Comparison of ENCODE assay signal across 15 cellular contexts in genomic region chr2:151007365-151007764, GRCh38.
DNase-seq lines count a peak whose midpoint lies in the region; ATAC-seq and FAIRE-seq lines count a peak whose summit lies in the region.
"Had no signal": no experiment of that assay in that cellular context is flagged by ENCODE, and none has a peak within 500 bp of the region (broad histone marks: within the 10 kb centered on the region; RNA-seq: fewer than 3 reads in every experiment).

No MANE protein-coding gene starts in this region.

- intact Hi-C loops in head of caudate nucleus (cut with DNase I): no loop called here
- intact Hi-C loops in sciatic nerve (cut with DNase I): no loop called here

- no peak for FAIRE-seq in GM19239 (lab: Jason Lieb, UNC)
- FAIRE-seq: endothelial cell of umbilical vein, islet of Langerhans had no signal

- peak; percentile 62 for ATAC-seq in sciatic nerve
- ATAC-seq: mucosa of descending colon had no signal

- DNase-seq in DMS 273 (lab: John Stamatoyannopoulos, UW; ENCODE audit: unreplicated experiment) (peak; percentile 17), DMS 273 treated with DMSO at 0.1 percent for 48 hours (lab: John Stamatoyannopoulos, UW) (no peak), NCI-H446 treated with DMSO at 0.1 percent for 48 hours (lab: John Stamatoyannopoulos, UW) (peak; percentile 54), head of caudate nucleus (peak in 31 of 42 donors; percentile 3 to 58 (median 19)), sciatic nerve (ENCODE audit: low spot score) (no peak), A172 (ENCODE audit: low spot score) (no peak), GM19239 (ENCODE audit: insufficient read length, low spot score) (no peak)
- DNase-seq in activated CD4-positive, CD25-positive, alpha-beta regulatory T cell (lab: John Stamatoyannopoulos, UW): no peak
- DNase-seq: activated CD4-positive, alpha-beta memory T cell treated with anti-CD3 and anti-CD28 coated beads, Interleukin-2, amount 10 ng/mL, durations not matched to agents 7 days and 5 days; adrenal gland; glutamatergic neuron; mucosa of descending colon; OCI-M1 had no signal

Comparison
In these comparisons a context has a peak if more than half of its experiments do, and no peak if none do; other contexts are left out.
1. DNase-seq: peak in DMS 273 (single experiment), NCI-H446 treated with DMSO at 0.1 percent for 48 hours (single experiment) and head of caudate nucleus (31 of 42); none in DMS 273 treated with DMSO at 0.1 percent for 48 hours (single experiment), sciatic nerve (single experiment), activated CD4-positive, CD25-positive, alpha-beta regulatory T cell (0 of 4), A172 (single experiment) and GM19239 (single experiment).